In the genomic region with DNA sequence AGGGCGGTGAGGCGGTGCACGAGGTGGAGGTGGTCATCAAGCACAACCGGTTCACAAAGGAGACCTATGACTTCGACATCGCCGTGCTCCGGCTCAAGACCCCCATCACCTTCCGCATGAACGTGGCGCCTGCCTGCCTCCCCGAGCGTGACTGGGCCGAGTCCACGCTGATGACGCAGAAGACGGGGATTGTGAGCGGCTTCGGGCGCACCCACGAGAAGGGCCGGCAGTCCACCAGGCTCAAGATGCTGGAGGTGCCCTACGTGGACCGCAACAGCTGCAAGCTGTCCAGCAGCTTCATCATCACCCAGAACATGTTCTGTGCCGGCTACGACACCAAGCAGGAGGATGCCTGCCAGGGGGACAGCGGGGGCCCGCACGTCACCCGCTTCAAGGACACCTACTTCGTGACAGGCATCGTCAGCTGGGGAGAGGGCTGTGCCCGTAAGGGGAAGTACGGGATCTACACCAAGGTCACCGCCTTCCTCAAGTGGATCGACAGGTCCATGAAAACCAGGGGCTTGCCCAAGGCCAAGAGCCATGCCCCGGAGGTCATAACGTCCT, we compare ENCODE assay signal across 21 cellular contexts. TPM values are rescaled to one million over a fixed set of nuclear protein-coding genes. Genes with fewer than 3 reads are reported as not detected.
DNase-seq lines count a peak whose midpoint lies in the region; ATAC-seq, FAIRE-seq and TF ChIP-seq lines count a peak whose summit lies in the region.
"Had no signal": no experiment of that assay in that cellular context is flagged by ENCODE, and none has a peak within 500 bp of the region (broad histone marks: within the 10 kb centered on the region; RNA-seq: fewer than 3 reads in every experiment).

No MANE protein-coding gene starts in this region.

- H3K4me3 Mint-ChIP-seq in activated CD8-positive, alpha-beta T cell treated with anti-CD3 and anti-CD28 coated beads, Interleukin-2, amount 10 ng/mL, durations not matched to agents 7 days and 5 days: no peak overlapping the region
- H3K4me3 Mint-ChIP-seq in activated CD8-positive, alpha-beta T cell treated with anti-CD3 and anti-CD28 coated beads for 36 hours: no peak overlapping the region
- H3K4me3 Mint-ChIP-seq in H9: no peak overlapping the region
- H3K4me3 Mint-ChIP-seq: CD4-positive, alpha-beta memory T cell had no signal

- H3K4me2 ChIP-seq in H9 (ENCODE audit: insufficient read depth, insufficient read length, low read length) (no peak overlapping the region), osteoblast (ENCODE audit: insufficient read depth, low read length) (no peak overlapping the region)

- POLR2A ChIA-PET in activated CD8-positive, alpha-beta T cell treated with anti-CD3 and anti-CD28 coated beads, Interleukin-2, amount 10 ng/mL, durations not matched to agents 7 days and 5 days (lab: Charles Lee): no interaction called here
- POLR2A ChIA-PET in activated CD8-positive, alpha-beta T cell treated with anti-CD3 and anti-CD28 coated beads for 36 hours (lab: Charles Lee): no interaction called here

- ATAC-seq in activated CD8-positive, alpha-beta T cell treated with anti-CD3 and anti-CD28 coated beads, Interleukin-2, amount 10 ng/mL, durations not matched to agents 7 days and 5 days: no peak
- ATAC-seq in activated CD8-positive, alpha-beta T cell treated with anti-CD3 and anti-CD28 coated beads for 36 hours: no peak
- ATAC-seq in upper lobe of right lung: no peak

- H2AK5ac ChIP-seq in H9 (ENCODE audit: insufficient read length, low read length): no peak overlapping the region

- H2BK5ac ChIP-seq in H9 (ENCODE audit: insufficient read length, low read length): no peak overlapping the region

- no peaks in the 10 kb centered on the region for H3K9me3 Mint-ChIP-seq in activated CD8-positive, alpha-beta T cell treated with anti-CD3 and anti-CD28 coated beads, Interleukin-2, amount 10 ng/mL, durations not matched to agents 7 days and 5 days (ENCODE audit: insufficient read depth)
- no peaks in the 10 kb centered on the region for H3K9me3 Mint-ChIP-seq in activated CD8-positive, alpha-beta T cell treated with anti-CD3 and anti-CD28 coated beads for 36 hours
- H3K9me3 Mint-ChIP-seq in H9: no peaks in the 10 kb centered on the region; a peak in 1 of 5 replicates

- H3K36me3 ChIP-seq in kidney (ENCODE audit: control insufficient read depth in 1 of 2, insufficient read depth in 2 of 2, low read length in 2 of 2) (no peaks in the 10 kb centered on the region), osteoblast (ENCODE audit: insufficient read depth, low read length) (no peaks in the 10 kb centered on the region), upper lobe of right lung (no peaks in the 10 kb centered on the region)

- H3K27ac ChIP-seq in H9 (ENCODE audit: insufficient read length, low read depth, low read length) (no peak overlapping the region), kidney (ENCODE audit: low read depth in 2 of 2, low read length in 2 of 2) (no peak overlapping the region), osteoblast (ENCODE audit: low read depth, low read length) (no peak overlapping the region), upper lobe of right lung (no peak overlapping the region)

- no peak overlapping the region for H3K18ac ChIP-seq in H9 (ENCODE audit: insufficient read length, low read depth, low read length)

- H3K79me1 ChIP-seq in H9 (ENCODE audit: insufficient read depth, low read depth, low read length, poor library complexity, severe bottlenecking): no peaks in the 10 kb centered on the region

- H4K8ac ChIP-seq in H9 (replicated peaks; ENCODE audit: insufficient read length, low read depth, low read length): no peak overlapping the region

- H3K4ac ChIP-seq in H9 (ENCODE audit: low read depth, low read length): no peak overlapping the region

- peaks cover 4% of the 10 kb centered on the region for H3K36me3 Mint-ChIP-seq in activated CD8-positive, alpha-beta T cell treated with anti-CD3 and anti-CD28 coated beads, Interleukin-2, amount 10 ng/mL, durations not matched to agents 7 days and 5 days (ENCODE audit: low read depth)
- H3K36me3 Mint-ChIP-seq in activated CD8-positive, alpha-beta T cell treated with anti-CD3 and anti-CD28 coated beads for 36 hours (ENCODE audit: low read depth): no peaks in the 10 kb centered on the region
- H3K36me3 Mint-ChIP-seq in H9 (ENCODE audit: insufficient read depth in 1 of 3, low read depth in 3 of 3): no peaks in the 10 kb centered on the region; a peak in 2 of 7 replicates

- H3K27me3 ChIP-seq in H9 (ENCODE audit: insufficient read depth, low read length) (no peaks in the 10 kb centered on the region; the same call in 1 of the 2 replicates), osteoblast (ENCODE audit: insufficient read depth, low read length) (peaks cover 3% of the 10 kb centered on the region), upper lobe of right lung (no peaks in the 10 kb centered on the region)

- no CpG with 5 or more reads among the region's 38 CpGs for WGBS in H9 (ENCODE audit: extremely low coverage, insufficient read length, low lambda C conversion rate)

- H3K23me2 ChIP-seq in H9 (ENCODE audit: insufficient read length, low read depth, low read length, poor library complexity, severe bottlenecking): peaks cover 12% of the 10 kb centered on the region

- H3K14ac ChIP-seq in H9 (ENCODE audit: insufficient read depth, low read length): no peak overlapping the region; the same call in 1 of the 2 replicates

- no peak overlapping the region for H3K23ac ChIP-seq in H9 (ENCODE audit: insufficient read length, low read depth, low read length)

- no peaks in the 10 kb centered on the region for H3K9me3 ChIP-seq in H9 (ENCODE audit: control insufficient read depth, low read depth, low read length)
- no peaks in the 10 kb centered on the region for H3K9me3 ChIP-seq in kidney (ENCODE audit: control insufficient read depth in 1 of 2, low read length in 2 of 2)
- no peaks in the 10 kb centered on the region for H3K9me3 ChIP-seq in osteoblast (ENCODE audit: low read depth, low read length)
- no peaks in the 10 kb centered on the region for H3K9me3 ChIP-seq in upper lobe of right lung

- H3K9ac ChIP-seq in H9 (ENCODE audit: extremely low read depth, insufficient read length, low read length) (no peak overlapping the region), kidney (ENCODE audit: low read length in 2 of 2) (no peak overlapping the region)

- H3K79me2 ChIP-seq in H9 (ENCODE audit: insufficient read depth, low read length) (no peaks in the 10 kb centered on the region), osteoblast (ENCODE audit: insufficient read depth, low read length) (no peaks in the 10 kb centered on the region)

- TF ChIP-seq CTCF in activated CD8-positive, alpha-beta T cell treated with anti-CD3 and anti-CD28 coated beads for 36 hours (IDR thresholded peaks at IDR 0.05): no peak
- TF ChIP-seq CTCF in H9 (conservative IDR thresholded peaks at IDR 0.05): no peak
- TF ChIP-seq CTCF in kidney (IDR thresholded peaks at IDR 0.05; ENCODE audit: borderline replicate concordance, extremely low read depth, insufficient read depth): no peak
- no peak for TF ChIP-seq CTCF in osteoblast (IDR thresholded peaks at IDR 0.05; ENCODE audit: extremely low read depth, low read depth, low read length)
- TF ChIP-seq CTCF in upper lobe of right lung (IDR thresholded peaks at IDR 0.05): no peak

- H3K4me1 ChIP-seq in H9 (ENCODE audit: insufficient read depth, low read length) (no peaks in the 10 kb centered on the region), kidney (ENCODE audit: control insufficient read depth in 1 of 2, insufficient read depth in 1 of 2, low read depth in 1 of 2, low read length in 2 of 2) (peaks cover 0 to 16% of the 10 kb centered on the region in 2 donors), osteoblast (ENCODE audit: insufficient read depth, low read length) (peaks cover 16% of the 10 kb centered on the region), upper lobe of right lung (peaks cover 10% of the 10 kb centered on the region)

- no peak overlapping the region for H4K91ac ChIP-seq in H9 (ENCODE audit: insufficient read length, low read depth, low read length)

- H3K4me1 Mint-ChIP-seq in activated CD8-positive, alpha-beta T cell treated with anti-CD3 and anti-CD28 coated beads, Interleukin-2, amount 10 ng/mL, durations not matched to agents 7 days and 5 days (ENCODE audit: low read depth): peaks cover 20% of the 10 kb centered on the region
- peaks cover 26% of the 10 kb centered on the region for H3K4me1 Mint-ChIP-seq in activated CD8-positive, alpha-beta T cell treated with anti-CD3 and anti-CD28 coated beads for 36 hours (ENCODE audit: low read depth)
- H3K4me1 Mint-ChIP-seq in H9: peaks cover 15 to 20% of the 10 kb centered on the region in 2 experiments

- no peak overlapping the region for H2BK120ac ChIP-seq in H9 (ENCODE audit: low read depth, low read length, poor library complexity, severe bottlenecking)

- no peak overlapping the region for H2BK15ac ChIP-seq in H9 (ENCODE audit: low read depth, low read length)

- H4K5ac ChIP-seq in H9 (ENCODE audit: insufficient read length, low read depth, low read length): no peak overlapping the region

- intact Hi-C loops in activated CD8-positive, alpha-beta T cell treated with anti-CD3 and anti-CD28 coated beads for 36 hours (cut with micrococcal nuclease): no loop called here
- intact Hi-C loops in kidney (cut with DNase I) (no loop called here), upper lobe of right lung (cut with DNase I) (no loop called here)

- H3K4me3 ChIP-seq in kidney (ENCODE audit: low read length in 2 of 2) (no peak overlapping the region), osteoblast (ENCODE audit: insufficient read depth, low read length) (no peak overlapping the region), upper lobe of right lung (no peak overlapping the region)

- no peak overlapping the region for H2BK12ac ChIP-seq in H9 (ENCODE audit: insufficient read length, low read depth, low read length)

- peak overlapping the region; percentile 34 for H3K27ac Mint-ChIP-seq in activated CD8-positive, alpha-beta T cell treated with anti-CD3 and anti-CD28 coated beads, Interleukin-2, amount 10 ng/mL, durations not matched to agents 7 days and 5 days
- no peak overlapping the region for H3K27ac Mint-ChIP-seq in activated CD8-positive, alpha-beta T cell treated with anti-CD3 and anti-CD28 coated beads for 36 hours
- H3K27ac Mint-ChIP-seq in H9: no peak overlapping the region
- H3K27ac Mint-ChIP-seq: CD4-positive, alpha-beta memory T cell had no signal

- H3T11ph ChIP-seq in H9 (ENCODE audit: low read length): no peak overlapping the region

- no peak for FAIRE-seq in kidney (lab: Jason Lieb, UNC)
- FAIRE-seq: D721Med, RCC 7860 had no signal

- DNase-seq in activated CD8-positive, alpha-beta T cell treated with anti-CD3 and anti-CD28 coated beads, Interleukin-2, amount 10 ng/mL, durations not matched to agents 7 days and 5 days: no peak
- DNase-seq in activated CD8-positive, alpha-beta T cell treated with anti-CD3 and anti-CD28 coated beads for 36 hours: no peak
- DNase-seq in H9 (peak; percentile 22), kidney (peak; percentile 66), osteoblast (ENCODE audit: insufficient read length, low spot score, missing footprints) (peak; percentile 44), AG08395 (ENCODE audit: low spot score) (no peak), upper lobe of right lung (no peak), GOT3 (lab: John Stamatoyannopoulos, UW) (no peak)
- DNase-seq: 8988T; CD4-positive, alpha-beta memory T cell; DMS79 treated with DMSO at 0.1 percent for 48 hours; KBM-7; NCI-H1417 treated with DMSO at 0.1 percent for 48 hours; NCI-H2029; NCI-H2171; NCI-H446; NCI-H69 had no signal

- no peak overlapping the region for H2BK20ac ChIP-seq in H9 (ENCODE audit: low read depth, low read length, poor library complexity, severe bottlenecking)

- H3K56ac ChIP-seq in H9 (ENCODE audit: insufficient read length, low read depth, low read length): no peak overlapping the region

- CTCF ChIA-PET in activated CD8-positive, alpha-beta T cell treated with anti-CD3 and anti-CD28 coated beads, Interleukin-2, amount 10 ng/mL, durations not matched to agents 7 days and 5 days (lab: Charles Lee): no interaction called here
- CTCF ChIA-PET in activated CD8-positive, alpha-beta T cell treated with anti-CD3 and anti-CD28 coated beads for 36 hours (lab: Charles Lee): no interaction called here

- H3K27me3 Mint-ChIP-seq in activated CD8-positive, alpha-beta T cell treated with anti-CD3 and anti-CD28 coated beads, Interleukin-2, amount 10 ng/mL, durations not matched to agents 7 days and 5 days (ENCODE audit: low read depth): peaks cover 16% of the 10 kb centered on the region
- peaks cover 11% of the 10 kb centered on the region for H3K27me3 Mint-ChIP-seq in activated CD8-positive, alpha-beta T cell treated with anti-CD3 and anti-CD28 coated beads for 36 hours
- peaks cover 32% of the 10 kb centered on the region for H3K27me3 Mint-ChIP-seq in H9 (ENCODE audit: low read depth)
- H3K27me3 Mint-ChIP-seq: CD4-positive, alpha-beta memory T cell had no signal

- H4K20me1 ChIP-seq in H9 (ENCODE audit: control insufficient read depth, insufficient read depth, insufficient read length): no peaks in the 10 kb centered on the region
- H4K20me1 ChIP-seq in osteoblast (ENCODE audit: insufficient read depth, low read length): no peaks in the 10 kb centered on the region

- H2AFZ ChIP-seq in H9 (ENCODE audit: low read length) (no peak overlapping the region), osteoblast (ENCODE audit: low read length) (no peak overlapping the region)

RNA-seq across cellular contexts. Expression of gene PROZ, which starts 9.4 kb away (rescaled TPM):
- not detected for total RNA-seq in activated CD8-positive, alpha-beta T cell treated with anti-CD3 and anti-CD28 coated beads, Interleukin-2, amount 10 ng/mL, durations not matched to agents 7 days and 5 days
- not detected for total RNA-seq in activated CD8-positive, alpha-beta T cell treated with anti-CD3 and anti-CD28 coated beads for 36 hours
- not detected in 2 replicates for total RNA-seq in H9 (2021)
- not detected for total RNA-seq in kidney
- 20.0 TPM for polyA plus RNA-seq in kidney (ENCODE audit: insufficient read depth, low read depth, low replicate concordance)
- total RNA-seq in osteoblast: not detected in 2 replicates
- not detected for total RNA-seq in upper lobe of right lung
- total RNA-seq: CD4-positive, alpha-beta memory T cell; G401 had no signal
- polyA plus RNA-seq: BJ had no signal

RNA-seq across cellular contexts. Expression of gene F10, which starts 26.4 kb away (rescaled TPM):
- not detected for total RNA-seq in activated CD8-positive, alpha-beta T cell treated with anti-CD3 and anti-CD28 coated beads, Interleukin-2, amount 10 ng/mL, durations not matched to agents 7 days and 5 days
- total RNA-seq in activated CD8-positive, alpha-beta T cell treated with anti-CD3 and anti-CD28 coated beads for 36 hours: not detected
- total RNA-seq in H9 (2021): 1.7 TPM in 2 replicates
- 5.1 TPM for total RNA-seq in kidney
- polyA plus RNA-seq in kidney (ENCODE audit: insufficient read depth, low read depth, low replicate concordance): 6.8 TPM
- total RNA-seq in osteoblast: 0.29 TPM in 1 of 2 replicates, not detected in the other
- total RNA-seq in upper lobe of right lung: 7.9 TPM
- total RNA-seq: CD4-positive, alpha-beta memory T cell; G401 had no signal
- polyA plus RNA-seq: CD4-positive, alpha-beta memory T cell had no signal

RNA-seq across cellular contexts. Expression of gene F7, which starts 43.4 kb away (rescaled TPM):
- not detected for total RNA-seq in activated CD8-positive, alpha-beta T cell treated with anti-CD3 and anti-CD28 coated beads, Interleukin-2, amount 10 ng/mL, durations not matched to agents 7 days and 5 days
- under 1 TPM; 0.20 to 0.45 TPM for total RNA-seq in activated CD8-positive, alpha-beta T cell treated with anti-CD3 and anti-CD28 coated beads for 36 hours
- total RNA-seq in H9 (2021): 0.66 and 0.81 TPM in 2 replicates
- total RNA-seq in kidney: 0.16 TPM
- 0.52 TPM for polyA plus RNA-seq in kidney (ENCODE audit: insufficient read depth, low read depth, low replicate concordance)
- under 0.01 TPM in 1 of 2 replicates, not detected in the other for total RNA-seq in osteoblast
- total RNA-seq in upper lobe of right lung: 0.61 TPM
- total RNA-seq: CD4-positive, alpha-beta memory T cell; G401 had no signal
- polyA plus RNA-seq: CD4-positive, alpha-beta memory T cell had no signal

RNA-seq across cellular contexts. Expression of gene PCID2, which starts 59.4 kb away (rescaled TPM):
- 10 to 100 TPM; 49.3 to 52.4 TPM for total RNA-seq in activated CD8-positive, alpha-beta T cell treated with anti-CD3 and anti-CD28 coated beads, Interleukin-2, amount 10 ng/mL, durations not matched to agents 7 days and 5 days
- total RNA-seq in activated CD8-positive, alpha-beta T cell treated with anti-CD3 and anti-CD28 coated beads for 36 hours: 10 to 100 TPM; 75.8 to 79.0 TPM
- total RNA-seq in H9 (2021): 62.3 and 66.0 TPM in 2 replicates
- 34.9 TPM for total RNA-seq in kidney
- polyA plus RNA-seq in kidney (ENCODE audit: insufficient read depth, low read depth, low replicate concordance): 22.9 TPM
- 48.5 and 55.4 TPM in 2 replicates for total RNA-seq in osteoblast
- total RNA-seq in upper lobe of right lung: 41.5 TPM

Comparison
In these comparisons a context has a peak if more than half of its experiments do, and no peak if none do; other contexts are left out.
1. DNase-seq: peak in H9 (single experiment), kidney (single experiment) and osteoblast (single experiment); none in activated CD8-positive, alpha-beta T cell treated with anti-CD3 and anti-CD28 coated beads, Interleukin-2, amount 10 ng/mL, durations not matched to agents 7 days and 5 days (single experiment), activated CD8-positive, alpha-beta T cell treated with anti-CD3 and anti-CD28 coated beads for 36 hours (single experiment), AG08395 (single experiment), upper lobe of right lung (single experiment) and GOT3 (single experiment).